In the genomic region with DNA sequence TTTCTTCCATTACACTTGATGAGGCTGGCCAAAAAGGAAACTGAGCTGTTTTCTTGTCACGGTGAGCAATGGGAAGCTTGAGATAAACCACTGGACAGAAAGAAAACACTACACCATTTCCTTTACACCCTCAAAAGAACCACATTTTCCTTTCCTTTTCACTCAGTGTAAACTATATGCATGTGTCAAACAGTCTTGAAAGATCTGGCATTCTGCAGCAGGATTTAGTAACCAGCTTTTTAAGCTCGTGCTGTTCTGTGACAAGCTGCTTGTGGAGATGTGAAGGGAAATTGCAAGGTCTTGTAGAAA, we compare ENCODE assay signal across 8 cellular contexts.
DNase-seq lines count a peak whose midpoint lies in the region; ATAC-seq, FAIRE-seq and TF ChIP-seq lines count a peak whose summit lies in the region.

No MANE protein-coding gene starts in this region.

- H3K36me3 Mint-ChIP-seq in activated CD8-positive, alpha-beta memory T cell treated with anti-CD3 and anti-CD28 coated beads, Interleukin-2, amount 10 ng/mL, durations not matched to agents 7 days and 5 days, result no peaks in the 10 kb centered on the region

- H3K27ac ChIP-seq in endothelial cell of umbilical vein (ENCODE audit: insufficient read depth, low read depth, low read length), result peak overlapping the region; percentile 67

- peak; percentile 75 for ATAC-seq in activated CD8-positive, alpha-beta memory T cell treated with anti-CD3 and anti-CD28 coated beads, Interleukin-2, amount 10 ng/mL, durations not matched to agents 7 days and 5 days
- ATAC-seq in SK-N-SH treated with all-trans-retinoic acid at 6 μM for 48 hours (peak; percentile 57), GM18909 (IDR thresholded peaks at IDR 0.05; ENCODE audit: poor library complexity, unreplicated experiment) (no peak), HG02588 (IDR thresholded peaks at IDR 0.05; ENCODE audit: unreplicated experiment) (no peak)

- intact Hi-C loops in endothelial cell of umbilical vein (cut with micrococcal nuclease), result loop anchor here (5.0 kb wide), 2 partner anchors 70 to 790 kb away; partner anchors contain the start of gene NRP1

- H3K9me1 ChIP-seq in endothelial cell of umbilical vein (replicated peaks; ENCODE audit: control insufficient read depth, extremely low read depth, insufficient read depth, low read length), result no peaks in the 10 kb centered on the region

- H3K79me2 ChIP-seq in endothelial cell of umbilical vein (ENCODE audit: control insufficient read depth, insufficient read depth, low read length), result no peaks in the 10 kb centered on the region

- no peak overlapping the region for H3K9ac ChIP-seq in endothelial cell of umbilical vein (replicated peaks; ENCODE audit: extremely low read depth, insufficient read depth, low read length)
- H3K9ac ChIP-seq in skeletal muscle satellite cell (ENCODE audit: low read depth, low read length), result no peak overlapping the region

- H3K4me1 ChIP-seq in endothelial cell of umbilical vein (ENCODE audit: control insufficient read depth, extremely low read depth, insufficient read depth, low read length), result peaks cover 39% of the 10 kb centered on the region
- peaks cover 25% of the 10 kb centered on the region for H3K4me1 ChIP-seq in skeletal muscle satellite cell (ENCODE audit: control insufficient read depth, insufficient read depth, low read length)

- H3K4me3 ChIP-seq in endothelial cell of umbilical vein (replicated peaks in 1 of 3; ENCODE audit: insufficient read depth in 1 of 3, low read depth in 1 of 3, low read length in 3 of 3) (peak overlapping the region in 1 of 3 experiments; percentile 10), skeletal muscle satellite cell (ENCODE audit: low read length) (no peak overlapping the region)

- dilution Hi-C loops in endothelial cell of umbilical vein (cut with MboI; ENCODE audit: extremely low pct_ligation_motif_present, low sequenced_read_pairs), result no loop called here

- H3K9me3 ChIP-seq in endothelial cell of umbilical vein (replicated peaks; ENCODE audit: control insufficient read depth, insufficient read depth, low read length) (no peaks in the 10 kb centered on the region), skeletal muscle satellite cell (replicated peaks; ENCODE audit: low read length) (no peaks in the 10 kb centered on the region)

- peaks cover 17% of the 10 kb centered on the region for H3K4me1 Mint-ChIP-seq in activated CD8-positive, alpha-beta memory T cell treated with anti-CD3 and anti-CD28 coated beads, Interleukin-2, amount 10 ng/mL, durations not matched to agents 7 days and 5 days

- no peak for DNase-seq in activated CD8-positive, alpha-beta memory T cell treated with anti-CD3 and anti-CD28 coated beads, Interleukin-2, amount 10 ng/mL, durations not matched to agents 7 days and 5 days
- DNase-seq in activated CD8-positive, alpha-beta memory T cell treated with anti-CD3 and anti-CD28 coated beads for 24 hours, result no peak
- DNase-seq in endothelial cell of umbilical vein (ENCODE audit: low read depth, low spot score) (peak; percentile 98), DMS 273 (lab: John Stamatoyannopoulos, UW; ENCODE audit: unreplicated experiment) (no peak)

- no peak for TF ChIP-seq POLR2A in endothelial cell of umbilical vein (IDR thresholded peaks at IDR 0.05; ENCODE audit: low read depth, low read length)

- BruUV-seq in endothelial cell of umbilical vein (replicated peaks; lab: Mats Ljungman, UMichigan), result no TSS peak

- FAIRE-seq in endothelial cell of umbilical vein (lab: Jason Lieb, UNC), result peak; percentile 95

- H3K9me3 Mint-ChIP-seq in activated CD8-positive, alpha-beta memory T cell treated with anti-CD3 and anti-CD28 coated beads, Interleukin-2, amount 10 ng/mL, durations not matched to agents 7 days and 5 days (ENCODE audit: low read depth), result no peaks in the 10 kb centered on the region

- H3K36me3 ChIP-seq in endothelial cell of umbilical vein (ENCODE audit: control insufficient read depth in 2 of 2, extremely low read depth in 1 of 2, insufficient read depth in 2 of 2, low read length in 2 of 2), result no peaks in the 10 kb centered on the region
- H3K36me3 ChIP-seq in skeletal muscle satellite cell (ENCODE audit: insufficient read depth, low read length), result no peaks in the 10 kb centered on the region

- CTCF ChIA-PET in activated CD8-positive, alpha-beta memory T cell treated with anti-CD3 and anti-CD28 coated beads, Interleukin-2, amount 10 ng/mL, durations not matched to agents 7 days and 5 days (lab: Charles Lee), result no interaction called here
- CTCF ChIA-PET in endothelial cell of umbilical vein (lab: Charles Lee), result interaction anchor here (1.0 to 1.1 kb wide), 5 partner anchors 9 to 24 kb away, joined by 3 to 6 read pairs (median 4); no protein-coding TSS in a partner anchor

- TF ChIP-seq CTCF in endothelial cell of umbilical vein (IDR thresholded peaks at IDR 0.05; ENCODE audit: extremely low read depth in 1 of 2, insufficient read depth in 1 of 2, low read depth in 1 of 2, low read length in 2 of 2), result no peak

- H3K4me2 ChIP-seq in endothelial cell of umbilical vein (ENCODE audit: insufficient read depth, low read length), result peak overlapping the region; percentile 90
- H3K4me2 ChIP-seq in skeletal muscle satellite cell (ENCODE audit: low read length), result peak overlapping the region; percentile 14

- H3K27ac Mint-ChIP-seq in activated CD8-positive, alpha-beta memory T cell treated with anti-CD3 and anti-CD28 coated beads, Interleukin-2, amount 10 ng/mL, durations not matched to agents 7 days and 5 days, result peak overlapping the region; percentile 20

- H3K4me3 Mint-ChIP-seq in activated CD8-positive, alpha-beta memory T cell treated with anti-CD3 and anti-CD28 coated beads, Interleukin-2, amount 10 ng/mL, durations not matched to agents 7 days and 5 days, result no peak overlapping the region

- H3K27me3 ChIP-seq in endothelial cell of umbilical vein (ENCODE audit: control insufficient read depth in 2 of 2, insufficient read depth in 2 of 2, low read length in 2 of 2) (no peaks in the 10 kb centered on the region), skeletal muscle satellite cell (ENCODE audit: control insufficient read depth, insufficient read depth, low read length) (no peaks in the 10 kb centered on the region)

- no peaks in the 10 kb centered on the region for H4K20me1 ChIP-seq in endothelial cell of umbilical vein (replicated peaks; ENCODE audit: control insufficient read depth, extremely low read depth, insufficient read depth, low read length)

- peak overlapping the region; percentile 66 for H2AFZ ChIP-seq in endothelial cell of umbilical vein (ENCODE audit: low read depth, low read length)

- H3K27me3 Mint-ChIP-seq in activated CD8-positive, alpha-beta memory T cell treated with anti-CD3 and anti-CD28 coated beads, Interleukin-2, amount 10 ng/mL, durations not matched to agents 7 days and 5 days, result no peaks in the 10 kb centered on the region

- POLR2A ChIA-PET in endothelial cell of umbilical vein (lab: Charles Lee), result no interaction called here

TF ChIP-seq in SK-N-SH treated with all-trans-retinoic acid at 6 μM for 48 hours, 23 proteins besides CTCF, POLR2A, EP300 and RAD21 (continues in another document):
- TF ChIP-seq, protein P1, sequence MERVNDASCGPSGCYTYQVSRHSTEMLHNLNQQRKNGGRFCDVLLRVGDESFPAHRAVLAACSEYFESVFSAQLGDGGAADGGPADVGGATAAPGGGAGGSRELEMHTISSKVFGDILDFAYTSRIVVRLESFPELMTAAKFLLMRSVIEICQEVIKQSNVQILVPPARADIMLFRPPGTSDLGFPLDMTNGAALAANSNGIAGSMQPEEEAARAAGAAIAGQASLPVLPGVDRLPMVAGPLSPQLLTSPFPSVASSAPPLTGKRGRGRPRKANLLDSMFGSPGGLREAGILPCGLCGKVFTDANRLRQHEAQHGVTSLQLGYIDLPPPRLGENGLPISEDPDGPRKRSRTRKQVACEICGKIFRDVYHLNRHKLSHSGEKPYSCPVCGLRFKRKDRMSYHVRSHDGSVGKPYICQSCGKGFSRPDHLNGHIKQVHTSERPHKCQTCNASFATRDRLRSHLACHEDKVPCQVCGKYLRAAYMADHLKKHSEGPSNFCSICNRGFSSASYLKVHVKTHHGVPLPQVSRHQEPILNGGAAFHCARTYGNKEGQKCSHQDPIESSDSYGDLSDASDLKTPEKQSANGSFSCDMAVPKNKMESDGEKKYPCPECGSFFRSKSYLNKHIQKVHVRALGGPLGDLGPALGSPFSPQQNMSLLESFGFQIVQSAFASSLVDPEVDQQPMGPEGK (CRISPR knock-in tag; IDR thresholded peaks at IDR 0.05; ENCODE audit: borderline replicate concordance), result no peak
- no peak for TF ChIP-seq ZFP3 (CRISPR knock-in tag; IDR thresholded peaks at IDR 0.05)
- no peak for TF ChIP-seq ARNTL (CRISPR knock-in tag; IDR thresholded peaks at IDR 0.05; ENCODE audit: borderline replicate concordance, low read depth)

TF ChIP-seq in endothelial cell of umbilical vein, 7 proteins besides CTCF, POLR2A, EP300 and RAD21:
- TF ChIP-seq, protein P2, sequence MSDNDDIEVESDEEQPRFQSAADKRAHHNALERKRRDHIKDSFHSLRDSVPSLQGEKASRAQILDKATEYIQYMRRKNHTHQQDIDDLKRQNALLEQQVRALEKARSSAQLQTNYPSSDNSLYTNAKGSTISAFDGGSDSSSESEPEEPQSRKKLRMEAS (IDR thresholded peaks at IDR 0.05; ENCODE audit: insufficient read depth, insufficient read length), result no peak
- TF ChIP-seq GATA2 (IDR thresholded peaks at IDR 0.05; ENCODE audit: insufficient read depth, insufficient read length, low read depth, low read length) (peak; percentile 85), EZH2 (IDR thresholded peaks at IDR 0.05; ENCODE audit: borderline replicate concordance, low read depth, low read length, severe bottlenecking) (no peak), FOS (IDR thresholded peaks at IDR 0.05; ENCODE audit: borderline replicate concordance, insufficient read depth, low read length) (peak; percentile 77), MYC (IDR thresholded peaks at IDR 0.05; ENCODE audit: low read depth, low read length) (no peak), JUN (IDR thresholded peaks at IDR 0.05; ENCODE audit: borderline replicate concordance, insufficient read depth, insufficient read length, low read depth) (peak; percentile 28), POLR2AphosphoS5 (IDR thresholded peaks at IDR 0.05; ENCODE audit: insufficient read depth, low read depth, low read length) (peak; percentile 59)

Comparison
In these comparisons a context has a peak if more than half of its experiments do, and no peak if none do; other contexts are left out.
1. ATAC-seq: peak in activated CD8-positive, alpha-beta memory T cell treated with anti-CD3 and anti-CD28 coated beads, Interleukin-2, amount 10 ng/mL, durations not matched to agents 7 days and 5 days (single experiment) and SK-N-SH treated with all-trans-retinoic acid at 6 μM for 48 hours (single experiment); none in GM18909 (single experiment) and HG02588 (single experiment).